ENCODE assay signal across 8 cellular contexts in the genomic region with DNA sequence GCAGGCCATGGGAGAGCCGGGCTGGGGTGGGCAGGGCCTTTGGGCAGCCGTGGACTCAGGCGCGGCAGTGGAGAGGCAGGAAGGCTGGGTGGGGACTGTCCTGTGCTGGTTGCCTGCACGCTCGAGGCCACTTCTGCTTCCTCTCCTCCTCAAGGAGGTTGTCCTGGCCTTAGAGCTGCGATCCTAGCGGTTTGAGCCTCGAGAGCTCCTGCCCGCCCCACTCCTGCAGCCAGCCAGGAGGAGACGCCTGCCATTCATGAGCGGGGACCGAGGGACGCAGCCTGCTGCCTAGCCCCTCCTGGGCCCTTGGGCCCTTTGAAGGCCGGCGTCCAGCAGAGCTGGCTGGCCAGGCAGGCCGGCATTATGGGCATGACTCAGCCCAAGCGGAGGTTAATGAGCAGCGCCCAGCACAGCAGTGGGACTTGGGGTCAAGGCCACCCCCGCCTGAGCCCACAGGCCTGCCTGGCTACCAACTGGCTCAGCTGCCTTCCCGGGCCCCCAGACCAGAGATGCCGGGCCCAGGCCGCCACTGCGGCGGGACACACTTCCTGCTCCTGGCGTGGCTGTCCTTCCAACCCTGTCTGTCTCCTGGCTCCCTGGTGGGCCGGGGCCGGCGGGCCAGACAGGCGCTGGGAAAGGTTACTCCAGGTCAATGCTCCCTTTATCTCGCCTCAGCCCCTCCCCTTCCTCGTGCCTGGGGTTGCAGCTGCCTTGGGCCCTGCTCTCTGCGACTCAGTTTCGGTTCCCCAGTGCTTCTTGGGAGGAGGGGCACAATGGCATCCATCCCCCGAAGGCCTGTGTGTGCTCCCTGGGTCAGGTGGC. TPM values are rescaled to one million over a fixed set of nuclear protein-coding genes. Genes with fewer than 3 reads are reported as not detected.
DNase-seq lines count a peak whose midpoint lies in the region; ATAC-seq, FAIRE-seq and TF ChIP-seq lines count a peak whose summit lies in the region.

No MANE protein-coding gene starts in this region.

- no peaks in the 10 kb centered on the region for H3K27me3 Mint-ChIP-seq in activated naive CD4-positive, alpha-beta T cell treated with anti-CD3 and anti-CD28 coated beads, Interleukin-2, amount 10 ng/mL, durations not matched to agents 7 days and 5 days

- H3K27me3 ChIP-seq in heart left ventricle (peaks cover 0 to 6% (median 0%) of the 10 kb centered on the region in 9 donors), foreskin keratinocyte (no peaks in the 10 kb centered on the region)

- peak overlapping the region; percentile 65 to 94 (median 90) for H3K27ac ChIP-seq in heart left ventricle
- H3K27ac ChIP-seq in foreskin keratinocyte, result no peak overlapping the region

- peaks cover 4% of the 10 kb centered on the region for H3K9me3 Mint-ChIP-seq in activated naive CD4-positive, alpha-beta T cell treated with anti-CD3 and anti-CD28 coated beads, Interleukin-2, amount 10 ng/mL, durations not matched to agents 7 days and 5 days

- H3K4me3 ChIP-seq in AG09309 (ENCODE audit: control insufficient read depth, low read depth, low read length) (peak overlapping the region; percentile 26), heart left ventricle (peak overlapping the region in 9 of 12 donors; percentile 24 to 71 (median 30))

- H3K9me3 ChIP-seq in heart left ventricle, result peaks cover 0 to 9% (median 0%) of the 10 kb centered on the region in 12 donors

- CTCF ChIA-PET in activated naive CD4-positive, alpha-beta T cell treated with anti-CD3 and anti-CD28 coated beads, Interleukin-2, amount 10 ng/mL, durations not matched to agents 7 days and 5 days (lab: Charles Lee), result no interaction called here

- peak; percentile 100 for FAIRE-seq in GM18507 (lab: Jason Lieb, UNC)

- peak overlapping the region; percentile 67 for H3K4me3 Mint-ChIP-seq in activated naive CD4-positive, alpha-beta T cell treated with anti-CD3 and anti-CD28 coated beads, Interleukin-2, amount 10 ng/mL, durations not matched to agents 7 days and 5 days

- peaks cover 23% of the 10 kb centered on the region for H3K36me3 Mint-ChIP-seq in activated naive CD4-positive, alpha-beta T cell treated with anti-CD3 and anti-CD28 coated beads, Interleukin-2, amount 10 ng/mL, durations not matched to agents 7 days and 5 days

- H3K4me1 ChIP-seq in heart left ventricle (peaks cover 3 to 56% (median 41%) of the 10 kb centered on the region in 12 donors), foreskin keratinocyte (no peaks in the 10 kb centered on the region)

- peaks cover 43% of the 10 kb centered on the region for H3K4me1 Mint-ChIP-seq in activated naive CD4-positive, alpha-beta T cell treated with anti-CD3 and anti-CD28 coated beads, Interleukin-2, amount 10 ng/mL, durations not matched to agents 7 days and 5 days

- H3K27ac Mint-ChIP-seq in activated naive CD4-positive, alpha-beta T cell treated with anti-CD3 and anti-CD28 coated beads, Interleukin-2, amount 10 ng/mL, durations not matched to agents 7 days and 5 days, result peak overlapping the region; percentile 76

- DNase-seq in AG09309 (ENCODE audit: low read depth), result no peak
- peak; percentile 53 for DNase-seq in GM18507 (ENCODE audit: extremely low spot score, insufficient read length, low read depth)
- peak; percentile 15 for DNase-seq in NCI-H82 treated with DMSO at 0.1 percent for 48 hours (lab: John Stamatoyannopoulos, UW; ENCODE audit: unreplicated experiment)
- DNase-seq in activated naive CD4-positive, alpha-beta T cell treated with anti-CD3 and anti-CD28 coated beads, Interleukin-2, amount 10 ng/mL, durations not matched to agents 7 days and 5 days, result peak; percentile 73
- DNase-seq in heart left ventricle, result peak; percentile 67 to 82 (median 68)
- DNase-seq in posterior cingulate gyrus, result peak in 6 of 10 donors; percentile 27 to 90 (median 36)
- no peak for DNase-seq in foreskin keratinocyte

- ATAC-seq in HG02884 (IDR thresholded peaks at IDR 0.05; ENCODE audit: unreplicated experiment), result peak; percentile 44
- ATAC-seq in heart left ventricle, result peak; percentile 16 to 41 (median 25)
- no peak for ATAC-seq in foreskin keratinocyte

- TF ChIP-seq CTCF in AG09309 (IDR thresholded peaks at IDR 0.05; ENCODE audit: control insufficient read depth, insufficient read depth, low read depth, low read length, missing control alignments), result no peak
- no peak for TF ChIP-seq CTCF in heart left ventricle (IDR thresholded peaks at IDR 0.05)
- no peak for TF ChIP-seq CTCF in foreskin keratinocyte (conservative IDR thresholded peaks at IDR 0.05)

- no peak for TF ChIP-seq POLR2A in heart left ventricle (IDR thresholded peaks at IDR 0.05)

- 5 to 51% (median 26%) methylated on average over 15 to 35 of the region's 35 CpGs for WGBS in heart left ventricle, 4 donors

- peaks cover 0 to 20% (median 0%) of the 10 kb centered on the region in 9 donors for H3K36me3 ChIP-seq in heart left ventricle

- intact Hi-C loops in heart left ventricle (cut with DNase I) (loop anchor here in 1 of 10 donors (10.0 kb wide), 1 partner anchor 198 kb away; a partner anchor contains a TSS), posterior cingulate gyrus (cut with DNase I) (no loop called here)

RNA-seq across cellular contexts. Expression of a gene that starts 1.8 kb away (rescaled TPM):
- total RNA-seq in heart left ventricle, result 10 to 100 TPM; 13.5 to 25.6 (median 17.6) TPM
- 10 to 100 TPM; 12.9 to 13.5 TPM for polyA plus RNA-seq in heart left ventricle
- total RNA-seq in foreskin keratinocyte, result 2.2 and 3.2 TPM in 2 replicates
- 1.6 and 2.3 TPM in 2 replicates for polyA plus RNA-seq in foreskin keratinocyte

RNA-seq across cellular contexts. Expression of a gene that starts 2.3 kb away (rescaled TPM):
- total RNA-seq in heart left ventricle (100 to 1,000 TPM in 5 of 9 donors, 10 to 100 TPM in 4; 59.9 to 162 (median 102) TPM), foreskin keratinocyte (239 and 289 TPM in 2 replicates)
- polyA plus RNA-seq in heart left ventricle (100 to 1,000 TPM in 1 of 2 donors, 10 to 100 TPM in 1; 87.7 to 158 TPM), foreskin keratinocyte (275 and 350 TPM in 2 replicates)

RNA-seq across cellular contexts. Expression of a gene that starts 37.6 kb away (rescaled TPM):
- total RNA-seq in heart left ventricle (1 to 10 TPM; 1.6 to 8.6 (median 3.5) TPM), foreskin keratinocyte (5.3 and 5.4 TPM in 2 replicates)
- polyA plus RNA-seq in heart left ventricle (1 to 10 TPM in 1 of 2 donors, under 1 TPM in 1; 0.51 to 2.8 TPM), foreskin keratinocyte (6.1 and 8.3 TPM in 2 replicates)

RNA-seq across cellular contexts. Expression of a gene that starts 38.8 kb away (rescaled TPM):
- total RNA-seq in heart left ventricle (100 to 1,000 TPM; 113 to 203 (median 179) TPM), foreskin keratinocyte (40.0 and 43.4 TPM in 2 replicates)
- polyA plus RNA-seq in heart left ventricle (100 to 1,000 TPM; 138 to 241 TPM), foreskin keratinocyte (34.2 and 34.8 TPM in 2 replicates)

RNA-seq across cellular contexts. Expression of a gene that starts 52.9 kb away (rescaled TPM):
- total RNA-seq in heart left ventricle (1 to 10 TPM; 3.1 to 7.3 (median 6.6) TPM), foreskin keratinocyte (not detected in 2 replicates)
- polyA plus RNA-seq in heart left ventricle (1 to 10 TPM; 1.4 to 3.2 TPM), foreskin keratinocyte (0.07 and 0.15 TPM in 2 replicates)

Comparison
In these comparisons a context has a peak if more than half of its experiments do, and no peak if none do; other contexts are left out.
1. DNase-seq: peak in GM18507 (single experiment), NCI-H82 treated with DMSO at 0.1 percent for 48 hours (single experiment), activated naive CD4-positive, alpha-beta T cell treated with anti-CD3 and anti-CD28 coated beads, Interleukin-2, amount 10 ng/mL, durations not matched to agents 7 days and 5 days (single experiment), heart left ventricle (5 of 5) and posterior cingulate gyrus (6 of 10); none in AG09309 (single experiment) and foreskin keratinocyte (0 of 2).